In genomic region chr1:46724991-46725735, GRCh38 we compare ENCODE assay signal across 8 cellular contexts. TPM values are rescaled to one million over a fixed set of nuclear protein-coding genes. Genes with fewer than 3 reads are reported as not detected.
DNase-seq lines count a peak whose midpoint lies in the region; ATAC-seq and TF ChIP-seq lines count a peak whose summit lies in the region.

No MANE protein-coding gene starts in this region.

- no peak overlapping the region for H3K27ac Mint-ChIP-seq in T-cell

- H3K4me3 Mint-ChIP-seq in T-cell: no peak overlapping the region

- TF ChIP-seq POLR2A in adrenal gland (IDR thresholded peaks at IDR 0.05): no peak
- TF ChIP-seq POLR2A in gastrocnemius medialis (IDR thresholded peaks at IDR 0.05): no peak

- H3K27ac ChIP-seq in adrenal gland: no peak overlapping the region
- no peak overlapping the region for H3K27ac ChIP-seq in gastrocnemius medialis

- H3K27me3 ChIP-seq in GM06990 (replicated peaks; ENCODE audit: control insufficient read depth, insufficient read depth, low read length): no peaks in the 10 kb centered on the region
- peaks cover 8% of the 10 kb centered on the region for H3K27me3 ChIP-seq in adrenal gland
- H3K27me3 ChIP-seq in gastrocnemius medialis: no peaks in the 10 kb centered on the region

- H3K4me3 ChIP-seq in GM06990 (replicated peaks; ENCODE audit: low read depth, low read length) (no peak overlapping the region), adrenal gland (no peak overlapping the region), gastrocnemius medialis (no peak overlapping the region)

- DNase-seq in GM06990 (ENCODE audit: extremely low read depth, insufficient read length): no peak
- DNase-seq in NCI-H1694 treated with DMSO at 0.1 percent for 48 hours (lab: John Stamatoyannopoulos, UW): peak; percentile 89
- peak; percentile 30 to 73 (median 62) for DNase-seq in T-cell
- peak; percentile 66 to 90 (median 78) for DNase-seq in adrenal gland
- DNase-seq in hepatic stellate cell (ENCODE audit: low spot score): peak; percentile 47
- peak; percentile 34 to 65 for DNase-seq in gastrocnemius medialis

- in situ Hi-C loops in gastrocnemius medialis (cut with MboI; ENCODE audit: low sequenced_read_pairs in 4 of 4): loop anchor here in 3 of 4 donors (5.0 to 25.0 kb wide), 4 partner anchors 108 to 313 kb away; partner anchors contain the start of gene MOB3C (in 1 of the 3)

- peaks cover 3 to 6% (median 6%) of the 10 kb centered on the region in 3 donors for H3K4me1 Mint-ChIP-seq in T-cell

- H3K36me3 ChIP-seq in GM06990 (ENCODE audit: control insufficient read depth, insufficient read depth, low read length): no peaks in the 10 kb centered on the region
- no peaks in the 10 kb centered on the region for H3K36me3 ChIP-seq in adrenal gland (replicated peaks in 1 of 2)
- no peaks in the 10 kb centered on the region for H3K36me3 ChIP-seq in gastrocnemius medialis

- POLR2A ChIA-PET in T-cell (lab: Charles Lee): interaction anchor here (0.5 to 0.7 kb wide), 3 partner anchors 15 to 599 kb away, joined by 3 to 4 read pairs (median 3); no protein-coding TSS in a partner anchor

- CTCF ChIA-PET in T-cell (lab: Charles Lee): interaction anchor here (0.6 to 1.6 kb wide), 17 partner anchors 8 to 1695 kb away, joined by 3 to 6 read pairs (median 3); partner anchors contain the start of gene MKNK1 (in 1 of the 2)

- H3K4me1 ChIP-seq in adrenal gland (replicated peaks in 1 of 2) (peaks cover 0 to 4% of the 10 kb centered on the region in 2 donors), gastrocnemius medialis (peaks cover 4 to 11% of the 10 kb centered on the region in 2 donors)

- TF ChIP-seq CTCF in GM06990 (IDR thresholded peaks at IDR 0.05; ENCODE audit: insufficient read depth, low read length, poor library complexity, severe bottlenecking) (peak; percentile 88), adrenal gland (IDR thresholded peaks at IDR 0.05) (peak; percentile 70 to 92 (median 86)), gastrocnemius medialis (IDR thresholded peaks at IDR 0.05 in 4 of 5, conservative IDR thresholded peaks at IDR 0.05 in 1 of 5) (peak; percentile 74 to 83 (median 76))

- peaks cover 33 to 38% of the 10 kb centered on the region in 2 donors for H3K27me3 Mint-ChIP-seq in T-cell

- intact Hi-C loops in adrenal gland (cut with DNase I) (loop anchor here (5.0 kb wide), 3 partner anchors 103 to 193 kb away; a partner anchor contains a TSS), gastrocnemius medialis (cut with DNase I; ENCODE audit: low total_unique reads) (loop anchor here (2.0 kb wide), 1 partner anchor 192 kb away; no protein-coding TSS in a partner anchor)

- no peaks in the 10 kb centered on the region for H3K36me3 Mint-ChIP-seq in T-cell

- H3K9me3 ChIP-seq in adrenal gland (replicated peaks in 1 of 3) (no peaks in the 10 kb centered on the region), gastrocnemius medialis (no peaks in the 10 kb centered on the region)

- H3K9me3 Mint-ChIP-seq in T-cell: no peaks in the 10 kb centered on the region

- WGBS in adrenal gland, 4 donors: 15 to 16% (median 15%) methylated on average over 7 of the region's 7 CpGs

- peak; percentile 47 for ATAC-seq in HG02763 (IDR thresholded peaks at IDR 0.05; ENCODE audit: unreplicated experiment)
- peak; percentile 95 to 100 (median 99) for ATAC-seq in T-cell (replicated peaks in 1 of 4)
- peak; percentile 90 to 98 for ATAC-seq in gastrocnemius medialis
- ATAC-seq in GM21717 (IDR thresholded peaks at IDR 0.05; ENCODE audit: unreplicated experiment): no peak

RNA-seq across cellular contexts. Expression of gene EFCAB14, which starts 6.2 kb away (rescaled TPM):
- total RNA-seq in T-cell: 10 to 100 TPM; 78.0 to 90.2 (median 82.5) TPM
- total RNA-seq in adrenal gland: 100 to 1,000 TPM in 3 of 8 donors, 10 to 100 TPM in 5; 55.7 to 138 (median 89.7) TPM
- 10 to 100 TPM; 17.9 to 65.0 (median 23.0) TPM for polyA plus RNA-seq in adrenal gland
- 10 to 100 TPM; 59.5 to 70.2 (median 62.8) TPM for total RNA-seq in gastrocnemius medialis

RNA-seq across cellular contexts. Expression of gene TEX38, which starts 53.5 kb away (rescaled TPM):
- not detected for total RNA-seq in T-cell
- total RNA-seq in adrenal gland: under 1 TPM in 2 of 8 donors, not detected in 6; 0.25 to 0.36 TPM
- under 1 TPM in 1 of 3 donors, not detected in 2; 0.54 TPM for polyA plus RNA-seq in adrenal gland
- total RNA-seq in gastrocnemius medialis: not detected

RNA-seq across cellular contexts. Expression of gene ATPAF1, which starts 57.0 kb away (rescaled TPM):
- total RNA-seq in T-cell: 10 to 100 TPM; 22.0 to 31.2 (median 26.0) TPM
- 100 to 1,000 TPM; 104 to 225 (median 133) TPM for total RNA-seq in adrenal gland
- polyA plus RNA-seq in adrenal gland: 100 to 1,000 TPM; 142 to 183 (median 146) TPM
- total RNA-seq in gastrocnemius medialis: 100 to 1,000 TPM in 3 of 4 donors, 10 to 100 TPM in 1; 76.6 to 173 (median 135) TPM
